Comparison of ENCODE assay signal across 10 cellular contexts in the genomic region with DNA sequence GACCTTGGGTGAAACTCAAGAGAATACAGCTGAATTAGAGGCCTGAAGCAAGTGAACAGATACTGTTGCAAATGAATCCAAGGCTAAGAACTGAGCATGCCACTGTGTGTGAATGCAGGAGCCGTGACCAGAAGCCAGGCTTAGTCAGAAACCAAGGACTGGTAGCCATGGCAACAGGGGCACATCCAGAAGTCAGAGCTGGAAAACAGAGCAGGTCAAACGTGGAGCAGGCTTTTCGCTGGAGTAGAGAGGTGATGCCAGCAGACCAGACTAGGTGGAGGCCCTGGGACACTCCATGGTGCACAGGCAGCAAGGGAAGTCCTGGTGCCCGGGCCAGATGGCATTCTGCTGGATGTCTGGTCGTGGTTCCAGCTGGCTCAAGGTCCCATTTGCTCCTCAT.
DNase-seq lines count a peak whose midpoint lies in the region; ATAC-seq, FAIRE-seq and TF ChIP-seq lines count a peak whose summit lies in the region.
"Had no signal": no experiment of that assay in that cellular context is flagged by ENCODE, and none has a peak within 500 bp of the region (broad histone marks: within the 10 kb centered on the region; RNA-seq: fewer than 3 reads in every experiment).

No MANE protein-coding gene starts in this region.

- TF ChIP-seq EP300 in H1 (IDR thresholded peaks at IDR 0.05; ENCODE audit: borderline replicate concordance in 1 of 2, low read depth in 2 of 2, low read length in 2 of 2) = no peak

- no peak for FAIRE-seq in H1 (lab: Jason Lieb, UNC)

- ATAC-seq in GM19455 (IDR thresholded peaks at IDR 0.05; ENCODE audit: unreplicated experiment) = no peak
- ATAC-seq: Panc1 had no signal

- H2BK20ac ChIP-seq in H1 (ENCODE audit: low read length) = no peak overlapping the region

- H3K4me1 ChIP-seq in GM23248 (ENCODE audit: insufficient read depth) = no peaks in the 10 kb centered on the region
- H3K4me1 ChIP-seq in H1 (replicated peaks in 1 of 4; ENCODE audit: control insufficient read depth in 3 of 4, insufficient read depth in 4 of 4, low read length in 3 of 4) = no peaks in the 10 kb centered on the region
- peaks cover 12% of the 10 kb centered on the region for H3K4me1 ChIP-seq in osteoblast (ENCODE audit: insufficient read depth, low read length)

- H3K27me3 ChIP-seq in GM23248 (replicated peaks; ENCODE audit: insufficient read depth) (no peaks in the 10 kb centered on the region), H1 (replicated peaks in 1 of 4; ENCODE audit: control insufficient read depth in 3 of 4, extremely low read depth in 1 of 4, insufficient read depth in 3 of 4, low read length in 3 of 4) (no peaks in the 10 kb centered on the region; a peak in 1 of 7 replicates), osteoblast (ENCODE audit: insufficient read depth, low read length) (no peaks in the 10 kb centered on the region)

- in situ Hi-C loops in GM23248 (cut with MboI) = no loop called here

- H3K9ac ChIP-seq in GM23248 (no peak overlapping the region), H1 (replicated peaks in 1 of 4; ENCODE audit: extremely low read depth in 1 of 4, low read depth in 3 of 4, low read length in 3 of 4) (no peak overlapping the region)

- no peak overlapping the region for H2BK15ac ChIP-seq in H1 (ENCODE audit: low read length)

- DNase-seq in GM23248 = peak; percentile 12
- peak; percentile 30 to 86 for DNase-seq in NCI-H524 (lab: John Stamatoyannopoulos, UW)
- no peak for DNase-seq in H1 (ENCODE audit: low read depth in 1 of 2, low spot score in 2 of 2)
- DNase-seq in osteoblast (ENCODE audit: insufficient read length, low spot score, missing footprints) = peak; percentile 65
- DNase-seq in SKM-1 (lab: John Stamatoyannopoulos, UW; ENCODE audit: unreplicated experiment) = no peak
- no peak for DNase-seq in HuH-7.5 (ENCODE audit: low spot score)
- no peak for DNase-seq in activated CD4-positive, alpha-beta T cell treated with anti-CD3 and anti-CD28 coated beads, Interleukin-2, amount 50 U/mL, for 48 hours
- DNase-seq: central memory CD4-positive, alpha-beta T cell had no signal

- no peaks in the 10 kb centered on the region for H3K23me2 ChIP-seq in H1 (ENCODE audit: low read depth, low read length)

- no peak for TF ChIP-seq POLR2A in H1 (IDR thresholded peaks at IDR 0.05; ENCODE audit: control extremely low read depth in 1 of 2, low read depth in 2 of 2, low read length in 2 of 2)

- no peak overlapping the region for H3K23ac ChIP-seq in H1 (ENCODE audit: insufficient read length)

- no peak overlapping the region for H2AK5ac ChIP-seq in H1 (ENCODE audit: low read depth, low read length)

- H3K14ac ChIP-seq in H1 (ENCODE audit: insufficient read length) = no peak overlapping the region

- H3K4me3 ChIP-seq in GM23248 (no peak overlapping the region), H1 (ENCODE audit: extremely low read depth in 1 of 4, insufficient read depth in 2 of 4, low read depth in 3 of 4, low read length in 4 of 4) (no peak overlapping the region), osteoblast (ENCODE audit: insufficient read depth, low read length) (no peak overlapping the region)

- H2BK12ac ChIP-seq in H1 (ENCODE audit: low read depth, low read length) = no peak overlapping the region

- CTCF ChIA-PET in H1 (lab: Charles Lee; ENCODE audit: partially characterized antibody) = interaction anchor here (0.7 kb wide), 1 partner anchor 47 kb away, joined by 3 read pairs; no protein-coding TSS in a partner anchor

- H4K91ac ChIP-seq in H1 (replicated peaks; ENCODE audit: insufficient read length, low read length) = no peak overlapping the region

- no peaks in the 10 kb centered on the region for H3K9me3 ChIP-seq in GM23248 (ENCODE audit: low read depth)
- no peaks in the 10 kb centered on the region for H3K9me3 ChIP-seq in H1 (ENCODE audit: insufficient read depth in 2 of 2, low read depth in 1 of 2, low read length in 1 of 2)
- no peaks in the 10 kb centered on the region for H3K9me3 ChIP-seq in osteoblast (ENCODE audit: low read depth, low read length)

- POLR2A ChIA-PET in H1 (lab: Charles Lee; ENCODE audit: partially characterized antibody) = no interaction called here

- no peak overlapping the region for H2BK120ac ChIP-seq in H1 (replicated peaks; ENCODE audit: low read depth, low read length)

- no peak for TF ChIP-seq RAD21 in H1 (IDR thresholded peaks at IDR 0.05 in 1 of 2, conservative IDR thresholded peaks at IDR 0.05 in 1 of 2; ENCODE audit: low read depth in 2 of 2, low read length in 2 of 2)

- no peaks in the 10 kb centered on the region for H3K9me2 ChIP-seq in GM23248 (ENCODE audit: insufficient read depth)

- H3K18ac ChIP-seq in H1 (ENCODE audit: extremely low read depth, low read length) = no peak overlapping the region

- no peaks in the 10 kb centered on the region for H3F3A ChIP-seq in GM23248 (ENCODE audit: insufficient read depth)

- no peak for TF ChIP-seq CTCF in H1 (IDR thresholded peaks at IDR 0.05; ENCODE audit: control extremely low read depth in 1 of 3, insufficient read depth in 1 of 3, low read depth in 1 of 3, low read length in 3 of 3)
- no peak for TF ChIP-seq CTCF in osteoblast (IDR thresholded peaks at IDR 0.05; ENCODE audit: extremely low read depth, low read depth, low read length)

- no peak overlapping the region for H2BK5ac ChIP-seq in H1 (ENCODE audit: low read depth, low read length)

- WGBS in GM23248 (ENCODE audit: low coverage in 1 of 2, low lambda C conversion rate in 2 of 2, missing lambda C conversion rate in 2 of 2), 2 experiments = 6 to 10% methylated on average over 5 of the region's 5 CpGs
- WGBS in H1 (ENCODE audit: extremely low coverage in 1 of 2, insufficient coverage in 1 of 2, insufficient read length in 1 of 2, insufficient replicate concordance in 2 of 2, low coverage in 1 of 2, low lambda C conversion rate in 2 of 2, missing lambda C conversion rate in 1 of 2), 2 experiments = 87% methylated on average over 5 of the region's 5 CpGs; no CpG with 5 or more reads in 1 of the 2 experiments

- H3K27ac ChIP-seq in GM23248 (no peak overlapping the region), H1 (ENCODE audit: low read depth, low read length) (no peak overlapping the region), osteoblast (ENCODE audit: low read depth, low read length) (peak overlapping the region; percentile 71)

- no peaks in the 10 kb centered on the region for H3K79me1 ChIP-seq in H1 (ENCODE audit: low read depth, low read length)

- H3K4me2 ChIP-seq in GM23248 (ENCODE audit: unreplicated experiment) (no peak overlapping the region), H1 (ENCODE audit: insufficient read depth in 1 of 2, low read depth in 2 of 2, low read length in 2 of 2) (no peak overlapping the region), osteoblast (ENCODE audit: insufficient read depth, low read length) (peak overlapping the region; percentile 39)

- H3K79me2 ChIP-seq in GM23248 (ENCODE audit: insufficient read depth) = no peaks in the 10 kb centered on the region
- no peaks in the 10 kb centered on the region for H3K79me2 ChIP-seq in H1 (ENCODE audit: control insufficient read depth in 1 of 2, insufficient read depth in 2 of 2, low read length in 2 of 2)
- no peaks in the 10 kb centered on the region for H3K79me2 ChIP-seq in osteoblast (ENCODE audit: insufficient read depth, low read length)

- no peak overlapping the region for H3K4ac ChIP-seq in H1 (replicated peaks; ENCODE audit: insufficient read length, low read depth, low read length)

- H3K36me3 ChIP-seq in GM23248 (ENCODE audit: low read depth) (no peaks in the 10 kb centered on the region), H1 (ENCODE audit: control insufficient read depth in 2 of 4, insufficient read depth in 4 of 4, low read length in 3 of 4) (no peaks in the 10 kb centered on the region), osteoblast (ENCODE audit: insufficient read depth, low read length) (no peaks in the 10 kb centered on the region)

- no peaks in the 10 kb centered on the region for H4K20me1 ChIP-seq in GM23248 (ENCODE audit: insufficient read depth)
- no peaks in the 10 kb centered on the region for H4K20me1 ChIP-seq in H1 (replicated peaks in 1 of 2; ENCODE audit: control insufficient read depth in 1 of 2, insufficient read depth in 2 of 2, low read length in 2 of 2)
- H4K20me1 ChIP-seq in osteoblast (ENCODE audit: insufficient read depth, low read length) = no peaks in the 10 kb centered on the region

- H4K8ac ChIP-seq in H1 (ENCODE audit: extremely low read depth, insufficient read depth, low read length) = no peak overlapping the region

- H3K56ac ChIP-seq in H1 (replicated peaks; ENCODE audit: insufficient read length, low read depth, low read length) = no peak overlapping the region

- no peak overlapping the region for H4K5ac ChIP-seq in H1 (ENCODE audit: insufficient read length, low read depth, low read length)

- no peak overlapping the region for H2AFZ ChIP-seq in GM23248
- H2AFZ ChIP-seq in H1 (ENCODE audit: low read length) = peak overlapping the region; percentile 40; the same call in 1 of the 2 replicates
- H2AFZ ChIP-seq in osteoblast (ENCODE audit: low read length) = peak overlapping the region; percentile 64

TF ChIP-seq in H1, 55 proteins besides CTCF, POLR2A, EP300 and RAD21 (continues in another document):
- no peak for TF ChIP-seq CBX5 (IDR thresholded peaks at IDR 0.05; ENCODE audit: low read depth, low read length)
- no peak for TF ChIP-seq CREB1 (IDR thresholded peaks at IDR 0.05)
- TF ChIP-seq ATF2 (IDR thresholded peaks at IDR 0.05; ENCODE audit: low read length) = no peak
- TF ChIP-seq NANOG (IDR thresholded peaks at IDR 0.05; ENCODE audit: insufficient read depth, low read depth, low read length, poor library complexity, severe bottlenecking) = no peak
- no peak for TF ChIP-seq SP1 (IDR thresholded peaks at IDR 0.05; ENCODE audit: low read depth, low read length)
- no peak for TF ChIP-seq SIRT6 (IDR thresholded peaks at IDR 0.05; ENCODE audit: low read length)
- no peak for TF ChIP-seq SIN3A (conservative IDR thresholded peaks at IDR 0.05 in 1 of 2, IDR thresholded peaks at IDR 0.05 in 1 of 2; ENCODE audit: low read depth in 1 of 2, low read length in 2 of 2)
- TF ChIP-seq ASH2L (IDR thresholded peaks at IDR 0.05; ENCODE audit: low read length) = no peak
- no peak for TF ChIP-seq SAP30 (IDR thresholded peaks at IDR 0.05; ENCODE audit: insufficient read depth, insufficient replicate concordance, low read length)
- no peak for TF ChIP-seq BACH1 (IDR thresholded peaks at IDR 0.05; ENCODE audit: low read length)
- no peak for TF ChIP-seq KDM5A (IDR thresholded peaks at IDR 0.05; ENCODE audit: low read length)

Comparison
In these comparisons a context has a peak if more than half of its experiments do, and no peak if none do; other contexts are left out.
1. DNase-seq: peak in GM23248 (single experiment), NCI-H524 (2 of 2) and osteoblast (single experiment); none in H1 (0 of 2), SKM-1 (single experiment), HuH-7.5 (single experiment) and activated CD4-positive, alpha-beta T cell treated with anti-CD3 and anti-CD28 coated beads, Interleukin-2, amount 50 U/mL, for 48 hours (0 of 2).